ENCODE assay signal across 8 cellular contexts in genomic region chr20:44959896-44960852, GRCh38.
DNase-seq lines count a peak whose midpoint lies in the region; ATAC-seq and FAIRE-seq lines count a peak whose summit lies in the region.

Gene TOMM34 (minus strand): TSS chr20:44960397. CDS start chr20:44960333, 64 bp downstream.

- no peaks in the 10 kb centered on the region for H3K27me3 ChIP-seq in effector memory CD4-positive, alpha-beta T cell (replicated peaks; ENCODE audit: control insufficient read depth, insufficient read depth, low read length, poor library complexity, severe bottlenecking)

- peaks cover 13% of the 10 kb centered on the region for H3K36me3 ChIP-seq in effector memory CD4-positive, alpha-beta T cell (ENCODE audit: control insufficient read depth, insufficient read depth, low read length)

- H3K27ac ChIP-seq in effector memory CD4-positive, alpha-beta T cell (ENCODE audit: insufficient read depth, low read length, poor library complexity, severe bottlenecking): peak within 1 kb of the TSS; percentile 74

- peak; percentile 94 for FAIRE-seq in HTR-8/SVneo (lab: Jason Lieb, UNC)

- no peaks in the 10 kb centered on the region for H3K9me3 ChIP-seq in effector memory CD4-positive, alpha-beta T cell (ENCODE audit: control insufficient read depth, low read length)

- DNase-seq in COLO829 (ENCODE audit: low spot score) (peak; percentile 98), HTR-8/SVneo (ENCODE audit: insufficient read length, low spot score) (peak; percentile 100), NOMO-1 treated with DMSO at 0.1 percent for 48 hours (lab: John Stamatoyannopoulos, UW; ENCODE audit: unreplicated experiment) (peak; percentile 92), medulla oblongata (ENCODE audit: extremely low spot score) (peak; percentile 96)
- peak; percentile 89 to 90 for DNase-seq in activated CD8-positive, alpha-beta memory T cell treated with anti-CD3 and anti-CD28 coated beads for 4 hours (ENCODE audit: low read depth in 2 of 2)
- DNase-seq in effector memory CD4-positive, alpha-beta T cell: peak; percentile 85 to 90 (median 88)
- DNase-seq in stimulated activated CD4-positive, alpha-beta T cell treated with anti-CD3 and anti-CD28 coated beads, TNF-alpha, amount 100 ng/mL, for 48 hours (ENCODE audit: low read depth in 3 of 3): peak; percentile 92 to 97 (median 92)

- peaks cover 10% of the 10 kb centered on the region for H3K4me1 ChIP-seq in effector memory CD4-positive, alpha-beta T cell (ENCODE audit: control insufficient read depth, insufficient read depth, low read length, poor library complexity, severe bottlenecking)

- peak; percentile 78 for ATAC-seq in GM21367 (IDR thresholded peaks at IDR 0.05; ENCODE audit: unreplicated experiment)

- peak within 1 kb of the TSS; percentile 72 for H3K4me3 ChIP-seq in effector memory CD4-positive, alpha-beta T cell (ENCODE audit: insufficient read depth, low read depth, low read length, poor library complexity, severe bottlenecking)

Comparison
In these comparisons a context has a peak if more than half of its experiments do, and no peak if none do; other contexts are left out.
1. Peak in every context shown above with its lines: DNase-seq, ATAC-seq, H3K4me3 ChIP-seq and H3K27ac ChIP-seq.